16 cellular contexts compared by ENCODE assay signal in the genomic region with DNA sequence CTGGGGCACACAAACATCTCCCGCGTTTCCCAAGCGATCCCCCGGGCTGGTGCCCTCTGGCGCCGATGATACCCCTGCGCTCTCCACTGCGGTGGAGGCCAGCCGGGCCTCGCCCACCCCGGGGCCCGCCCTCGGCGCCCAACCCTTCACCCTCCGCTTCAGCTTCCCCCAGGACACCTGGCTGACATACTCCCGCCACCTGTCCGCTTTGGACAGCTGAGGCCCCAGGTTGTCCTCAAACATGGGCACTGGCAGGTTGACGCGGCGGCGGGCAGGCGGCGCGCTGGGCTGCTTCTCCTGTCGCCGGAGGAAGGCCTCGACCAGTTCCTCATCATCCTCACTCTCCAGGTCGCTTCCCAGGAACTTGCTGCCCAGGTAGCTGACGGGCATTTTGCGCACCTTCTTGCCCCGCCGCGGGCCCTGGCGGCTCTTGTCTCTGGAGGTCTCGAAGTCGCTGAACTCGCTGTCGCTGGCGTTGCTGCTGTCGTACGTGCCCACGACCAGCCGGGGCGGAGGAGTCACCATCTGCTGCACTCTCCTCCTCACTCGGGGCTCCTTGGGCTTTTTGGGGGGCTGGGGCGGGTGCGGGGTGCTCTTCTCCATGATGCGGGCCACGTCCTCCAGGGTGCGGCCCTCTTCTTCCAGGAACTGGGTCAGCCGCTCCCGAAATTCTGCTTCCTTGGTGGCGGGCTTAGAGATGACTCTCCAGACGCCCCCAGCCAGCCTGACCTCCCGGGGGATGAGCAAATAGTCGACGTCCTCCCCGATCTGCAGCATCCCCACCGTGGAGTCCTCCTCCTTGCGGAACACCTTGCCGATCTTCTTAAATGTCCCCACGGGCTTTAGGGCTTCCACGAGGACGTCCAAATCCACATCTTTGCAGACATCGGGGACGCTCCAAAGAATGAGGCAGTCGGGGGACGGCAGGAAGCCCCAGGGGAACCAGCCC. TPM values are rescaled to one million over a fixed set of nuclear protein-coding genes. Genes with fewer than 3 reads are reported as not detected.
DNase-seq lines count a peak whose midpoint lies in the region; ATAC-seq and TF ChIP-seq lines count a peak whose summit lies in the region.
"Had no signal": no experiment of that assay in that cellular context is flagged by ENCODE, and none has a peak within 500 bp of the region (broad histone marks: within the 10 kb centered on the region; RNA-seq: fewer than 3 reads in every experiment).

No MANE protein-coding gene starts in this region.

- peaks cover 48% of the 10 kb centered on the region for H3K27me3 Mint-ChIP-seq in activated naive CD4-positive, alpha-beta T cell treated with anti-CD3 and anti-CD28 coated beads, Interleukin-2, amount 50 U/mL, for 24 hours
- peaks cover 100% of the 10 kb centered on the region for H3K27me3 Mint-ChIP-seq in activated naive CD4-positive, alpha-beta T cell treated with anti-CD3 and anti-CD28 coated beads, Interleukin-2, amount 10 ng/mL, durations not matched to agents 7 days and 5 days
- no peaks in the 10 kb centered on the region for H3K27me3 Mint-ChIP-seq in nephron (ENCODE audit: low read depth)

- no peak overlapping the region for H3K27ac Mint-ChIP-seq in activated naive CD4-positive, alpha-beta T cell treated with anti-CD3 and anti-CD28 coated beads, Interleukin-2, amount 50 U/mL, for 24 hours
- no peak overlapping the region for H3K27ac Mint-ChIP-seq in activated naive CD4-positive, alpha-beta T cell treated with anti-CD3 and anti-CD28 coated beads, Interleukin-2, amount 10 ng/mL, durations not matched to agents 7 days and 5 days
- H3K27ac Mint-ChIP-seq in nephron, result peak overlapping the region; percentile 99
- H3K27ac Mint-ChIP-seq: activated naive CD8-positive, alpha-beta T cell treated with anti-CD3 and anti-CD28 coated beads, Interleukin-2, amount 10 ng/mL, durations not matched to agents 7 days and 5 days had no signal

- H3K9me3 ChIP-seq in esophagus squamous epithelium (no peaks in the 10 kb centered on the region), upper lobe of right lung (no peaks in the 10 kb centered on the region)

- intact Hi-C loops in esophagus squamous epithelium (cut with DNase I) (no loop called here), upper lobe of right lung (cut with DNase I) (no loop called here)

- 25 to 35% methylated on average over 10 to 28 of the region's 68 CpGs for WGBS in esophagus squamous epithelium, 2 donors

- H3K4me3 Mint-ChIP-seq in activated naive CD4-positive, alpha-beta T cell treated with anti-CD3 and anti-CD28 coated beads, Interleukin-2, amount 50 U/mL, for 24 hours, result peak overlapping the region; percentile 19
- no peak overlapping the region for H3K4me3 Mint-ChIP-seq in activated naive CD4-positive, alpha-beta T cell treated with anti-CD3 and anti-CD28 coated beads, Interleukin-2, amount 10 ng/mL, durations not matched to agents 7 days and 5 days
- peak overlapping the region; percentile 97 to 100 (median 98) for H3K4me3 Mint-ChIP-seq in nephron
- H3K4me3 Mint-ChIP-seq: activated naive CD8-positive, alpha-beta T cell treated with anti-CD3 and anti-CD28 coated beads, Interleukin-2, amount 10 ng/mL, durations not matched to agents 7 days and 5 days had no signal

- peaks cover 6 to 98% (median 15%) of the 10 kb centered on the region in 4 donors for H3K27me3 ChIP-seq in esophagus squamous epithelium
- H3K27me3 ChIP-seq in upper lobe of right lung, result peaks cover 67% of the 10 kb centered on the region

- no peaks in the 10 kb centered on the region for H3K36me3 Mint-ChIP-seq in activated naive CD4-positive, alpha-beta T cell treated with anti-CD3 and anti-CD28 coated beads, Interleukin-2, amount 50 U/mL, for 24 hours
- H3K36me3 Mint-ChIP-seq in activated naive CD4-positive, alpha-beta T cell treated with anti-CD3 and anti-CD28 coated beads, Interleukin-2, amount 10 ng/mL, durations not matched to agents 7 days and 5 days, result no peaks in the 10 kb centered on the region
- peaks cover 35% of the 10 kb centered on the region for H3K36me3 Mint-ChIP-seq in nephron (ENCODE audit: low read depth)
- H3K36me3 Mint-ChIP-seq: activated naive CD8-positive, alpha-beta T cell treated with anti-CD3 and anti-CD28 coated beads, Interleukin-2, amount 10 ng/mL, durations not matched to agents 7 days and 5 days had no signal

- DNase-seq in activated naive CD4-positive, alpha-beta T cell treated with anti-CD3 and anti-CD28 coated beads, Interleukin-2, amount 10 ng/mL, durations not matched to agents 7 days and 5 days, result no peak
- DNase-seq in esophagus squamous epithelium (lab: John Stamatoyannopoulos, UW) (no peak), upper lobe of right lung (no peak), omental fat pad (ENCODE audit: low spot score) (no peak), pons (ENCODE audit: low spot score) (no peak), C1 segment of cervical spinal cord (lab: John Stamatoyannopoulos, UW) (no peak)
- DNase-seq: ACHN; activated naive CD8-positive, alpha-beta T cell treated with anti-CD3 and anti-CD28 coated beads, Interleukin-2, amount 10 ng/mL, durations not matched to agents 7 days and 5 days; GOT3; islet precursor cell; NCI-H748 treated with DMSO at 0.1 percent for 48 hours; stimulated activated CD4-positive, alpha-beta T cell treated with anti-CD3 and anti-CD28 coated beads, Interleukin-4, amount 100 ng/mL, for 24 hours; WERI-Rb-1 had no signal

- H3K4me1 ChIP-seq in esophagus squamous epithelium (peaks cover 12 to 62% (median 29%) of the 10 kb centered on the region in 3 donors), upper lobe of right lung (peaks cover 15% of the 10 kb centered on the region)

- H3K4me1 Mint-ChIP-seq in activated naive CD4-positive, alpha-beta T cell treated with anti-CD3 and anti-CD28 coated beads, Interleukin-2, amount 50 U/mL, for 24 hours, result peaks cover 12% of the 10 kb centered on the region
- peaks cover 6% of the 10 kb centered on the region for H3K4me1 Mint-ChIP-seq in activated naive CD4-positive, alpha-beta T cell treated with anti-CD3 and anti-CD28 coated beads, Interleukin-2, amount 10 ng/mL, durations not matched to agents 7 days and 5 days
- H3K4me1 Mint-ChIP-seq in nephron, result peaks cover 59% of the 10 kb centered on the region

- CTCF ChIA-PET in activated naive CD4-positive, alpha-beta T cell treated with anti-CD3 and anti-CD28 coated beads, Interleukin-2, amount 10 ng/mL, durations not matched to agents 7 days and 5 days (lab: Charles Lee), result interaction anchor here (0.6 to 1.2 kb wide), 3 partner anchors 11 to 105 kb away, joined by 3 read pairs; no protein-coding TSS in a partner anchor

- H3K27ac ChIP-seq in esophagus squamous epithelium (no peak overlapping the region), upper lobe of right lung (peak overlapping the region; percentile 68)
- H3K27ac ChIP-seq: WERI-Rb-1 had no signal

- TF ChIP-seq POLR2A in esophagus squamous epithelium (IDR thresholded peaks at IDR 0.05), result no peak

- H3K36me3 ChIP-seq in esophagus squamous epithelium, result no peaks in the 10 kb centered on the region
- no peaks in the 10 kb centered on the region for H3K36me3 ChIP-seq in upper lobe of right lung
- H3K36me3 ChIP-seq: WERI-Rb-1 had no signal

- H3K4me3 ChIP-seq in esophagus squamous epithelium (peak overlapping the region; percentile 3 to 57 (median 40)), upper lobe of right lung (peak overlapping the region; percentile 56)

- ATAC-seq in upper lobe of right lung (no peak), omental fat pad (ENCODE audit: low FRiP score) (no peak)

- no peaks in the 10 kb centered on the region for H3K9me3 Mint-ChIP-seq in activated naive CD4-positive, alpha-beta T cell treated with anti-CD3 and anti-CD28 coated beads, Interleukin-2, amount 50 U/mL, for 24 hours
- H3K9me3 Mint-ChIP-seq in activated naive CD4-positive, alpha-beta T cell treated with anti-CD3 and anti-CD28 coated beads, Interleukin-2, amount 10 ng/mL, durations not matched to agents 7 days and 5 days, result no peaks in the 10 kb centered on the region
- H3K9me3 Mint-ChIP-seq in nephron, result no peaks in the 10 kb centered on the region
- H3K9me3 Mint-ChIP-seq: activated naive CD8-positive, alpha-beta T cell treated with anti-CD3 and anti-CD28 coated beads, Interleukin-2, amount 10 ng/mL, durations not matched to agents 7 days and 5 days had no signal

- no peak for TF ChIP-seq CTCF in esophagus squamous epithelium (IDR thresholded peaks at IDR 0.05)
- no peak for TF ChIP-seq CTCF in nephron (IDR thresholded peaks at IDR 0.05; ENCODE audit: unreplicated experiment in 3 of 3)
- no peak for TF ChIP-seq CTCF in upper lobe of right lung (IDR thresholded peaks at IDR 0.05)
- no peak for TF ChIP-seq CTCF in omental fat pad (IDR thresholded peaks at IDR 0.05)

RNA-seq across cellular contexts. Expression of a gene that starts 1.1 kb away (rescaled TPM):
- total RNA-seq in esophagus squamous epithelium, result 1 to 10 TPM in 1 of 4 donors, under 1 TPM in 3; 0.53 to 1.7 (median 0.62) TPM
- 8.9 TPM for total RNA-seq in upper lobe of right lung
- 1 to 10 TPM; 1.7 to 7.1 (median 5.3) TPM for total RNA-seq in omental fat pad
- total RNA-seq: activated naive CD8-positive, alpha-beta T cell treated with anti-CD3 and anti-CD28 coated beads, Interleukin-2, amount 10 ng/mL, durations not matched to agents 7 days and 5 days; HT-29 had no signal

RNA-seq across cellular contexts. Expression of a gene that starts 16.4 kb away (rescaled TPM):
- not detected for total RNA-seq in esophagus squamous epithelium
- not detected for total RNA-seq in upper lobe of right lung
- total RNA-seq in omental fat pad, result not detected
- total RNA-seq: HT-29 had no signal

RNA-seq across cellular contexts. Expression of a gene that starts 59.1 kb away (rescaled TPM):
- under 1 TPM in 1 of 4 donors, not detected in 3; 0.38 TPM for total RNA-seq in esophagus squamous epithelium
- 1.8 TPM for total RNA-seq in upper lobe of right lung
- 1 to 10 TPM in 2 of 4 donors, under 1 TPM in 2; 0.72 to 3.5 (median 1.0) TPM for total RNA-seq in omental fat pad
- total RNA-seq: HT-29 had no signal

Comparison
In these comparisons a context has a peak if more than half of its experiments do, and no peak if none do; other contexts are left out.
1. H3K27ac Mint-ChIP-seq: peak in nephron (3 of 3); none in activated naive CD4-positive, alpha-beta T cell treated with anti-CD3 and anti-CD28 coated beads, Interleukin-2, amount 50 U/mL, for 24 hours (single experiment) and activated naive CD4-positive, alpha-beta T cell treated with anti-CD3 and anti-CD28 coated beads, Interleukin-2, amount 10 ng/mL, durations not matched to agents 7 days and 5 days (single experiment).